In genomic region chr5:41452506-41452905, GRCh38 we compare ENCODE assay signal across 37 cellular contexts. TPM values are rescaled to one million over a fixed set of nuclear protein-coding genes. Genes with fewer than 3 reads are reported as not detected.
"Had no signal": no experiment of that assay in that cellular context is flagged by ENCODE, and none has a peak within 500 bp of the region (broad histone marks: within the 10 kb centered on the region; RNA-seq: fewer than 3 reads in every experiment).

No MANE protein-coding gene starts in this region.

- H3K36me3 ChIP-seq: MG63 had no signal

- DNase-seq: Karpas-422, Kasumi-1, MG63, MM.1S, MV-4-11, NCI-H1048, NCI-H1092, NCI-H1092 treated with DMSO at 0.1 percent for 48 hours, NCI-H1105, NCI-H1105 treated with DMSO at 0.1 percent for 48 hours, NCI-H1417, NCI-H1417 treated with DMSO at 0.1 percent for 48 hours, NCI-H1436, NCI-H1436 treated with DMSO at 0.1 percent for 48 hours, NCI-H146, NCI-H1694, NCI-H1694 treated with DMSO at 0.1 percent for 48 hours, NCI-H187, NCI-H187 treated with DMSO at 0.1 percent for 48 hours, NCI-H1930, NCI-H2029, NCI-H2029 treated with DMSO at 0.1 percent for 48 hours, NCI-H2081, NCI-H2081 treated with DMSO at 0.1 percent for 48 hours, NCI-H2107, NCI-H2171, NCI-H2171 treated with DMSO at 0.1 percent for 48 hours, NCI-H2227 treated with DMSO at 0.1 percent for 48 hours, NCI-H226, NCI-H345, NCI-H446, NCI-H446 treated with DMSO at 0.1 percent for 48 hours, NCI-H510A, NCI-H510A treated with DMSO at 0.1 percent for 48 hours had no signal

- H3K4me3 ChIP-seq: MG63 had no signal

- H3K27ac ChIP-seq: KMS-11 had no signal

- H3K27me3 ChIP-seq: MG63 had no signal

- H3K9me3 ChIP-seq: MG63 had no signal

RNA-seq across cellular contexts. Expression of gene PLCXD3, which starts 57.9 kb away (rescaled TPM):
- total RNA-seq: MCF 10A, NCI-H460 had no signal
